17 cellular contexts compared by ENCODE assay signal in the genomic region with DNA sequence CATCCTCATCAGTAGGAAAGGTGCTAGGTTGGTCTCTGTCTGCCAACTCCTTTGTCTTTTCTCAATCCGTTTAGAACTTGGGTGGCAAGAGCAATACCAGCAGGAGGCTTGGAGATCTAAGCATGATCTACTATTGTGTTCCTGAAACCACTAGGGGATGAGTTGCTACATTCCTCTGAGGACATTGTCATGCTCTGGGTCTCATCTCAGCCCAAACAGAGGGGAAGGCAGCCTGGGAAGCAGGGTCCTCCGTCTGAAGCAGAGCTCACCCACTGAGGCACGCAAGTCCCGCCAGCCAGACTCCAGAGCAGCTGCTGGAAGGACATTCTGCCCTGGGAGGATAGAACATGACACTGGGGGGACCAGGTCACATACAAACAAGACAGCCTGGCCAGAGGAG.
DNase-seq lines count a peak whose midpoint lies in the region; ATAC-seq, FAIRE-seq and TF ChIP-seq lines count a peak whose summit lies in the region.
"Had no signal": no experiment of that assay in that cellular context is flagged by ENCODE, and none has a peak within 500 bp of the region (broad histone marks: within the 10 kb centered on the region; RNA-seq: fewer than 3 reads in every experiment).

No MANE protein-coding gene starts in this region.

- H3K23ac ChIP-seq in H9 (ENCODE audit: insufficient read length, low read depth, low read length): no peak overlapping the region
- H3K23ac ChIP-seq in mesendoderm (ENCODE audit: low read length): no peak overlapping the region

- peak overlapping the region in 1 of 3 experiments; percentile 89; a peak in 1 of 7 replicates for H3K27ac Mint-ChIP-seq in H9
- no peak overlapping the region for H3K27ac Mint-ChIP-seq in WTC11
- H3K27ac Mint-ChIP-seq in progenitor cell of endocrine pancreas: no peak overlapping the region
- H3K27ac Mint-ChIP-seq: B cell; CD4-positive, alpha-beta T cell; HFFc6 had no signal

- no peak overlapping the region for H3K4me3 ChIP-seq in mesendoderm (ENCODE audit: low read length)
- no peak overlapping the region for H3K4me3 ChIP-seq in HepG2 (replicated peaks in 1 of 3; ENCODE audit: insufficient read depth in 1 of 3, low read depth in 2 of 3, low read length in 3 of 3)
- H3K4me3 ChIP-seq: GM12878, GM23248 had no signal

- no peak overlapping the region for H3K14ac ChIP-seq in H9 (ENCODE audit: insufficient read depth, low read length)

- H4K20me1 ChIP-seq in H9 (ENCODE audit: control insufficient read depth, insufficient read depth, insufficient read length): no peaks in the 10 kb centered on the region
- H4K20me1 ChIP-seq in HepG2 (ENCODE audit: insufficient read depth, low read length): no peaks in the 10 kb centered on the region

- H3K27me3 ChIP-seq in H9 (ENCODE audit: insufficient read depth, low read length): no peaks in the 10 kb centered on the region
- no peaks in the 10 kb centered on the region for H3K27me3 ChIP-seq in mesendoderm (ENCODE audit: insufficient read depth, low read length, poor library complexity)
- no peaks in the 10 kb centered on the region; a peak in 2 of 5 replicates for H3K27me3 ChIP-seq in HepG2 (ENCODE audit: control insufficient read depth in 1 of 2, insufficient read depth in 2 of 2, low read length in 2 of 2)

- H2BK120ac ChIP-seq in H9 (ENCODE audit: low read depth, low read length, poor library complexity, severe bottlenecking) (no peak overlapping the region), mesendoderm (ENCODE audit: low read depth, low read length) (no peak overlapping the region)

- no peak overlapping the region for H3T11ph ChIP-seq in H9 (ENCODE audit: low read length)

- H4K5ac ChIP-seq in H9 (ENCODE audit: insufficient read length, low read depth, low read length): no peak overlapping the region
- H4K5ac ChIP-seq in mesendoderm (ENCODE audit: low read length): no peak overlapping the region

- no CpG with 5 or more reads among the region's 4 CpGs for WGBS in H9 (ENCODE audit: extremely low coverage, insufficient read length, low lambda C conversion rate)
- no CpG with 5 or more reads among the region's 4 CpGs for WGBS in mesendoderm (ENCODE audit: extremely low coverage, insufficient coverage, low lambda C conversion rate)
- 44% methylated on average over 4 of the region's 4 CpGs for WGBS in HepG2 (ENCODE audit: low lambda C conversion rate)

- H3K18ac ChIP-seq in H9 (ENCODE audit: insufficient read length, low read depth, low read length): no peak overlapping the region
- no peak overlapping the region for H3K18ac ChIP-seq in mesendoderm (ENCODE audit: low read length)

- H3K9me3 Mint-ChIP-seq in H9 (no peaks in the 10 kb centered on the region; a peak in 2 of 5 replicates), WTC11 (peaks cover 17% of the 10 kb centered on the region), progenitor cell of endocrine pancreas (ENCODE audit: low read depth) (no peaks in the 10 kb centered on the region)
- H3K9me3 Mint-ChIP-seq: CD4-positive, alpha-beta T cell; HFFc6 had no signal

- H3K79me1 ChIP-seq in H9 (ENCODE audit: insufficient read depth, low read depth, low read length, poor library complexity, severe bottlenecking) (no peaks in the 10 kb centered on the region), mesendoderm (ENCODE audit: low read length) (no peaks in the 10 kb centered on the region)

- no peak overlapping the region for H2BK20ac ChIP-seq in H9 (ENCODE audit: low read depth, low read length, poor library complexity, severe bottlenecking)

- no peak overlapping the region for H4K8ac ChIP-seq in H9 (replicated peaks; ENCODE audit: insufficient read length, low read depth, low read length)
- H4K8ac ChIP-seq in mesendoderm (ENCODE audit: low read depth, low read length): no peak overlapping the region

- no peak for TF ChIP-seq POLR2A in HepG2 (IDR thresholded peaks at IDR 0.05; ENCODE audit: insufficient read depth in 1 of 2, low read depth in 2 of 2, low read length in 2 of 2)

- H3K4me1 ChIP-seq in H9 (ENCODE audit: insufficient read depth, low read length) (no peaks in the 10 kb centered on the region), mesendoderm (ENCODE audit: control insufficient read depth, low read depth, low read length) (peaks cover 23% of the 10 kb centered on the region), HepG2 (ENCODE audit: insufficient read depth, low read length) (no peaks in the 10 kb centered on the region)

- no peaks in the 10 kb centered on the region for H3K36me3 ChIP-seq in mesendoderm (ENCODE audit: control insufficient read depth, insufficient read depth, low read length)
- no peaks in the 10 kb centered on the region for H3K36me3 ChIP-seq in HepG2 (replicated peaks in 1 of 2; ENCODE audit: control insufficient read depth in 1 of 2, insufficient read depth in 2 of 2, low read length in 2 of 2)

- TF ChIP-seq EP300 in HepG2 (IDR thresholded peaks at IDR 0.05; ENCODE audit: low read depth in 2 of 2, low read length in 2 of 2): no peak
- TF ChIP-seq EP300 in HepG2 (CRISPR knock-in tag; IDR thresholded peaks at IDR 0.05; ENCODE audit: borderline replicate concordance): no peak

- peaks cover 11% of the 10 kb centered on the region in 2 experiments for H3K4me1 Mint-ChIP-seq in H9
- 0 out of 2 replicates have a peak, but pooled peaks cover 2% of the 10 kb centered on the region for H3K4me1 Mint-ChIP-seq in WTC11
- H3K4me1 Mint-ChIP-seq in progenitor cell of endocrine pancreas (ENCODE audit: low read depth): no peaks in the 10 kb centered on the region
- H3K4me1 Mint-ChIP-seq: B cell had no signal

- no peak overlapping the region for H3K56ac ChIP-seq in H9 (ENCODE audit: insufficient read length, low read depth, low read length)
- peak overlapping the region; percentile 43 for H3K56ac ChIP-seq in mesendoderm (ENCODE audit: low read length)

- H2AK5ac ChIP-seq in H9 (ENCODE audit: insufficient read length, low read length) (no peak overlapping the region), mesendoderm (ENCODE audit: low read length) (no peak overlapping the region)

- no TSS peak for BruUV-seq in HepG2 (replicated peaks; lab: Mats Ljungman, UMichigan)

- H3K4me2 ChIP-seq in H9 (ENCODE audit: insufficient read depth, insufficient read length, low read length) (no peak overlapping the region), mesendoderm (ENCODE audit: low read length) (no peak overlapping the region), HepG2 (ENCODE audit: low read depth, low read length) (no peak overlapping the region)

- FAIRE-seq in HepG2 (lab: Jason Lieb, UNC): no peak
- FAIRE-seq: A204.1, GM12878 had no signal

- no peak overlapping the region for H3K9ac ChIP-seq in H9 (ENCODE audit: extremely low read depth, insufficient read length, low read length)
- no peak overlapping the region for H3K9ac ChIP-seq in mesendoderm (ENCODE audit: low read length)
- no peak overlapping the region for H3K9ac ChIP-seq in HepG2 (ENCODE audit: insufficient read depth, low read depth, low read length)
- H3K9ac ChIP-seq: GM23248 had no signal

- no peaks in the 10 kb centered on the region for H3K36me3 Mint-ChIP-seq in H9 (ENCODE audit: insufficient read depth in 1 of 3, low read depth in 3 of 3)
- no peaks in the 10 kb centered on the region for H3K36me3 Mint-ChIP-seq in WTC11
- H3K36me3 Mint-ChIP-seq in progenitor cell of endocrine pancreas (ENCODE audit: insufficient read depth): no peaks in the 10 kb centered on the region

- TF ChIP-seq RAD21 in HepG2 (CRISPR knock-in tag; IDR thresholded peaks at IDR 0.05): no peak

- H3K27ac ChIP-seq in H9 (ENCODE audit: insufficient read length, low read depth, low read length) (no peak overlapping the region), mesendoderm (ENCODE audit: low read depth, low read length) (no peak overlapping the region), HepG2 (ENCODE audit: extremely low read length, insufficient read depth, low read length) (no peak overlapping the region)
- H3K27ac ChIP-seq: GM23248 had no signal

- intact Hi-C loops in HepG2 (cut with micrococcal nuclease; ENCODE audit: unreplicated experiment): no loop called here

- H2AFZ ChIP-seq in H9 (ENCODE audit: low read length) (no peak overlapping the region), HepG2 (ENCODE audit: low read length) (no peak overlapping the region)
- H2AFZ ChIP-seq: GM23248 had no signal

- no peaks in the 10 kb centered on the region for H3K23me2 ChIP-seq in H9 (ENCODE audit: insufficient read length, low read depth, low read length, poor library complexity, severe bottlenecking)

- POLR2A ChIA-PET in WTC11 (lab: Charles Lee): no interaction called here
- POLR2A ChIA-PET in HepG2 (lab: Yijun Ruan, JAX): no interaction called here

- H2BK5ac ChIP-seq in H9 (ENCODE audit: insufficient read length, low read length) (no peak overlapping the region), mesendoderm (ENCODE audit: low read length) (no peak overlapping the region)

- no peaks in the 10 kb centered on the region; the same call in none of the 2 replicates for H3K27me3 Mint-ChIP-seq in H9 (ENCODE audit: low read depth)
- no peaks in the 10 kb centered on the region for H3K27me3 Mint-ChIP-seq in WTC11 (ENCODE audit: low read depth)
- H3K27me3 Mint-ChIP-seq in progenitor cell of endocrine pancreas: peaks cover 8% of the 10 kb centered on the region
- H3K27me3 Mint-ChIP-seq: B cell had no signal

- no peak overlapping the region for H2BK15ac ChIP-seq in H9 (ENCODE audit: low read depth, low read length)
- no peak overlapping the region for H2BK15ac ChIP-seq in mesendoderm (replicated peaks; ENCODE audit: low read depth)

- no peaks in the 10 kb centered on the region for H3K79me2 ChIP-seq in H9 (ENCODE audit: insufficient read depth, low read length)
- H3K79me2 ChIP-seq in mesendoderm (ENCODE audit: control insufficient read depth, insufficient read depth, low read length): no peaks in the 10 kb centered on the region
- H3K79me2 ChIP-seq in HepG2 (ENCODE audit: insufficient read depth, low read length): no peaks in the 10 kb centered on the region

- CTCF ChIA-PET in WTC11 (lab: Charles Lee) (no interaction called here), HepG2 (lab: Yijun Ruan, JAX; ENCODE audit: low intra/inter-chr PET ratio, low total read pairs) (no interaction called here)

- no peak overlapping the region for H4K91ac ChIP-seq in H9 (ENCODE audit: insufficient read length, low read depth, low read length)

- H3K4me3 Mint-ChIP-seq in H9 (no peak overlapping the region), WTC11 (no peak overlapping the region), progenitor cell of endocrine pancreas (ENCODE audit: low read depth) (no peak overlapping the region)
- H3K4me3 Mint-ChIP-seq: B cell; CD4-positive, alpha-beta T cell; HFFc6 had no signal

- DNase-seq in H9 (no peak), WTC11 (ENCODE audit: low spot score) (no peak), mesendoderm (peak; percentile 89), progenitor cell of endocrine pancreas (ENCODE audit: low spot score, unreplicated experiment) (no peak), HepG2 (ENCODE audit: low spot score) (no peak), NCI-H1092 treated with DMSO at 0.1 percent for 48 hours (lab: John Stamatoyannopoulos, UW) (no peak)
- DNase-seq: Calu3; CD4-positive, alpha-beta T cell; DMS 273 treated with DMSO at 0.1 percent for 48 hours; GM23248; HCEC 1CT; HFFc6; KG1 had no signal

- peak; percentile 36 for ATAC-seq in WTC11
- no peak for ATAC-seq in HepG2
- no peak for ATAC-seq in GM18909 (IDR thresholded peaks at IDR 0.05; ENCODE audit: poor library complexity, unreplicated experiment)
- ATAC-seq: GM12878 had no signal

- H3K4ac ChIP-seq in H9 (ENCODE audit: low read depth, low read length) (no peak overlapping the region), mesendoderm (ENCODE audit: low read depth, low read length) (peak overlapping the region; percentile 57)

- TF ChIP-seq CTCF in H9 (conservative IDR thresholded peaks at IDR 0.05): peak; percentile 10; the same call in 1 of the 3 replicates
- no peak for TF ChIP-seq CTCF in WTC11 (IDR thresholded peaks at IDR 0.05)
- no peak for TF ChIP-seq CTCF in progenitor cell of endocrine pancreas (IDR thresholded peaks at IDR 0.05; ENCODE audit: unreplicated experiment)
- TF ChIP-seq CTCF in HepG2 (CRISPR knock-in tag; IDR thresholded peaks at IDR 0.05): no peak

- no peak overlapping the region for H2BK12ac ChIP-seq in H9 (ENCODE audit: insufficient read length, low read depth, low read length)

- H3K9me3 ChIP-seq in H9 (ENCODE audit: control insufficient read depth, low read depth, low read length) (no peaks in the 10 kb centered on the region), HepG2 (ENCODE audit: low read length) (no peaks in the 10 kb centered on the region)

- in situ Hi-C loops in HepG2 (cut with HindIII; ENCODE audit: extremely low pct_ligation_motif_present, low pct_unique_long_range_greater_than_20kb): no loop called here
